38 cellular contexts compared by ENCODE assay signal in genomic region chr2:12213222-12213621, GRCh38.
DNase-seq lines count a peak whose midpoint lies in the region; ATAC-seq and TF ChIP-seq lines count a peak whose summit lies in the region.
"Had no signal": no experiment of that assay in that cellular context is flagged by ENCODE, and none has a peak within 500 bp of the region (broad histone marks: within the 10 kb centered on the region; RNA-seq: fewer than 3 reads in every experiment).

No MANE protein-coding gene starts in this region.

- no peaks in the 10 kb centered on the region for H3K36me3 ChIP-seq in gastrocnemius medialis
- H3K36me3 ChIP-seq: BE2C, esophagus muscularis mucosa, HAP-1, Peyer's patch, prostate gland, sigmoid colon, thyroid gland, vagina had no signal

- H3K9me3 ChIP-seq in gastrocnemius medialis, result no peaks in the 10 kb centered on the region
- H3K9me3 ChIP-seq: BE2C, esophagus muscularis mucosa, HAP-1, Peyer's patch, prostate gland, sigmoid colon, thyroid gland, vagina had no signal

- no peak overlapping the region for H3K4me3 ChIP-seq in gastrocnemius medialis
- H3K4me3 ChIP-seq: esophagus muscularis mucosa, HAP-1, Peyer's patch, prostate gland, sigmoid colon, thyroid gland, vagina had no signal

- ATAC-seq in stimulated activated naive CD8-positive, alpha-beta T cell treated with anti-CD3 and anti-CD28 coated beads, Interleukin-15, amount 100 ng/mL, for 72 hours, result peak; percentile 59
- ATAC-seq in stimulated activated naive CD8-positive, alpha-beta T cell treated with anti-CD3 and anti-CD28 coated beads, Interleukin-15, Interleukin-2, amounts not matched to agents 100 U/mL and 50 U/mL, for 24 hours, result no peak
- ATAC-seq in GM21390 (IDR thresholded peaks at IDR 0.05; ENCODE audit: unreplicated experiment) (no peak), gastrocnemius medialis (no peak), esophagus mucosa (no peak)
- ATAC-seq: CD8-positive, alpha-beta T cell; HepG2 had no signal

- no peak overlapping the region for H3K4me3 Mint-ChIP-seq in stimulated activated naive CD8-positive, alpha-beta T cell treated with anti-CD3 and anti-CD28 coated beads, Interleukin-15, amount 100 ng/mL, for 72 hours
- H3K4me3 Mint-ChIP-seq: activated CD4-positive, alpha-beta memory T cell treated with anti-CD3 and anti-CD28 coated beads, Interleukin-2, amount 10 ng/mL, durations not matched to agents 7 days and 5 days; activated naive CD8-positive, alpha-beta T cell; CD8-positive, alpha-beta T cell; dendritic cell treated with granulocyte-macrophage colony-stimulating factor and Interleukin-4, amounts not matched to agents 40 ng/mL and 50 ng/mL, for 4 days; endodermal cell; naive B cell had no signal

- H3K9me3 Mint-ChIP-seq in stimulated activated naive CD8-positive, alpha-beta T cell treated with anti-CD3 and anti-CD28 coated beads, Interleukin-15, amount 100 ng/mL, for 72 hours, result no peaks in the 10 kb centered on the region
- H3K9me3 Mint-ChIP-seq: activated CD4-positive, alpha-beta memory T cell treated with anti-CD3 and anti-CD28 coated beads, Interleukin-2, amount 10 ng/mL, durations not matched to agents 7 days and 5 days; CD8-positive, alpha-beta T cell; dendritic cell treated with granulocyte-macrophage colony-stimulating factor and Interleukin-4, amounts not matched to agents 40 ng/mL and 50 ng/mL, for 4 days; endodermal cell; naive B cell had no signal

- no peak for TF ChIP-seq POLR2A in gastrocnemius medialis (IDR thresholded peaks at IDR 0.05)

- H3K27ac Mint-ChIP-seq in stimulated activated naive CD8-positive, alpha-beta T cell treated with anti-CD3 and anti-CD28 coated beads, Interleukin-15, amount 100 ng/mL, for 72 hours, result no peak overlapping the region
- H3K27ac Mint-ChIP-seq: activated CD4-positive, alpha-beta memory T cell treated with anti-CD3 and anti-CD28 coated beads, Interleukin-2, amount 10 ng/mL, durations not matched to agents 7 days and 5 days; activated naive CD8-positive, alpha-beta T cell; CD8-positive, alpha-beta T cell; dendritic cell treated with granulocyte-macrophage colony-stimulating factor and Interleukin-4, amounts not matched to agents 40 ng/mL and 50 ng/mL, for 4 days; endodermal cell had no signal

- no peaks in the 10 kb centered on the region for H3K27me3 ChIP-seq in gastrocnemius medialis
- H3K27me3 ChIP-seq: BE2C, esophagus muscularis mucosa, Peyer's patch, sigmoid colon, thyroid gland, vagina had no signal

- no peaks in the 10 kb centered on the region for H3K4me1 ChIP-seq in gastrocnemius medialis
- H3K4me1 ChIP-seq: esophagus muscularis mucosa, HAP-1, Peyer's patch, prostate gland, sigmoid colon, thyroid gland, vagina had no signal

- H3K4me1 Mint-ChIP-seq in stimulated activated naive CD8-positive, alpha-beta T cell treated with anti-CD3 and anti-CD28 coated beads, Interleukin-15, amount 100 ng/mL, for 72 hours, result peaks cover 8% of the 10 kb centered on the region
- H3K4me1 Mint-ChIP-seq: activated CD4-positive, alpha-beta memory T cell treated with anti-CD3 and anti-CD28 coated beads, Interleukin-2, amount 10 ng/mL, durations not matched to agents 7 days and 5 days had no signal

- intact Hi-C loops in gastrocnemius medialis (cut with DNase I; ENCODE audit: low total_unique reads), result no loop called here

- in situ Hi-C loops in gastrocnemius medialis (cut with MboI; ENCODE audit: low sequenced_read_pairs in 4 of 4), result no loop called here

- no peak overlapping the region for H3K27ac ChIP-seq in gastrocnemius medialis
- H3K27ac ChIP-seq: esophagus muscularis mucosa, Peyer's patch, prostate gland, sigmoid colon, thyroid gland, vagina had no signal

- DNase-seq in stimulated activated naive CD8-positive, alpha-beta T cell treated with anti-CD3 and anti-CD28 coated beads, Interleukin-15, amount 100 ng/mL, for 72 hours, result no peak
- DNase-seq in stimulated activated naive CD8-positive, alpha-beta T cell treated with anti-CD3 and anti-CD28 coated beads, Interleukin-15, Interleukin-2, amounts not matched to agents 100 U/mL and 50 U/mL, for 24 hours, result no peak
- DNase-seq in RPMI7951 (ENCODE audit: low read depth) (peak; percentile 42), iris pigment epithelial cell (ENCODE audit: low read depth) (peak; percentile 10), gastrocnemius medialis (no peak)
- DNase-seq: activated CD4-positive, alpha-beta memory T cell treated with anti-CD3 and anti-CD28 coated beads, Interleukin-2, amount 10 ng/mL, durations not matched to agents 7 days and 5 days; activated CD4-positive, CD25-positive, alpha-beta regulatory T cell treated with anti-CD3 and anti-CD28 coated beads, Interleukin-2, amount 50 U/mL, for 72 hours; activated CD8-positive, alpha-beta memory T cell treated with anti-CD3 and anti-CD28 coated beads, Interleukin-2, amount 50 U/mL, for 4 hours; anterior cingulate cortex; BE2C; caudate nucleus; CD8-positive, alpha-beta T cell; DMS 273 treated with DMSO at 0.1 percent for 48 hours; endodermal cell; foreskin fibroblast; head of caudate nucleus; Kasumi-1; kidney; midbrain; naive B cell; NCI-H146; NCI-H2107; NCI-H524 treated with DMSO at 0.1 percent for 48 hours; Peyer's patch; SIG-M5; sigmoid colon; stimulated activated CD4-positive, alpha-beta T cell treated with anti-CD3 and anti-CD28 coated beads, Interleukin-12 subunit alpha, Interleukin-12 subunit beta, amount 100 ng/mL, for 4 hours; stimulated activated CD4-positive, alpha-beta T cell treated with anti-CD3 and anti-CD28 coated beads, Interleukin-2, amount 100 ng/mL, for 48 hours; thyroid gland had no signal

- no peaks in the 10 kb centered on the region for H3K27me3 Mint-ChIP-seq in stimulated activated naive CD8-positive, alpha-beta T cell treated with anti-CD3 and anti-CD28 coated beads, Interleukin-15, amount 100 ng/mL, for 72 hours
- H3K27me3 Mint-ChIP-seq: activated CD4-positive, alpha-beta memory T cell treated with anti-CD3 and anti-CD28 coated beads, Interleukin-2, amount 10 ng/mL, durations not matched to agents 7 days and 5 days; activated naive CD8-positive, alpha-beta T cell; dendritic cell treated with granulocyte-macrophage colony-stimulating factor and Interleukin-4, amounts not matched to agents 40 ng/mL and 50 ng/mL, for 4 days; naive B cell had no signal

- TF ChIP-seq CTCF in gastrocnemius medialis (IDR thresholded peaks at IDR 0.05 in 4 of 5, conservative IDR thresholded peaks at IDR 0.05 in 1 of 5), result no peak

Comparison
In these comparisons a context has a peak if more than half of its experiments do, and no peak if none do; other contexts are left out.
1. DNase-seq: peak in RPMI7951 (single experiment) and iris pigment epithelial cell (single experiment); none in stimulated activated naive CD8-positive, alpha-beta T cell treated with anti-CD3 and anti-CD28 coated beads, Interleukin-15, amount 100 ng/mL, for 72 hours (0 of 2), stimulated activated naive CD8-positive, alpha-beta T cell treated with anti-CD3 and anti-CD28 coated beads, Interleukin-15, Interleukin-2, amounts not matched to agents 100 U/mL and 50 U/mL, for 24 hours (single experiment) and gastrocnemius medialis (0 of 2).